ENCODE assay signal across 25 cellular contexts in the genomic region with DNA sequence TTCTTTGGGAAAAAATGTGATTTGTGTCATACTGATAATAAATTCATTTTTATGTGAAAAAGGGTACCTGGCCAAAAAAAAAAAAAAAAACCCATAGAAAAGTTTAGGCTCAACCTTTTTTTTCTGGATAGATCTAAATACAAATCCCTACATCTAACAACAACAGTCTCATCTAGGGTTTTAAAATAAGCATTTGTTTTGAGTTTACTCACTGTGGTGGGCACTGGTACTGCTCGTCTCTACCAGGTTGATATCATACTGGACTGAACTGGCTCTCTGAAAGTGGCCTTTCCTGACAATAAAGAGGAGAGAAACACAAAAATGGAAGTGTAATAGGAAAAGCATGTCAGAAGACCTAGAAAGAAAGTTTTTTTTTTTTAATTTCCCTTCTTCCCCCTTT. TPM values are rescaled to one million over a fixed set of nuclear protein-coding genes. Genes with fewer than 3 reads are reported as not detected.
"Had no signal": no experiment of that assay in that cellular context is flagged by ENCODE, and none has a peak within 500 bp of the region (broad histone marks: within the 10 kb centered on the region; RNA-seq: fewer than 3 reads in every experiment).

No MANE protein-coding gene starts in this region.

- H3K4me1 Mint-ChIP-seq: memory B cell had no signal

- H3K4me1 ChIP-seq: gastrocnemius medialis, right lobe of liver, stomach, thyroid gland had no signal

- H3K36me3 Mint-ChIP-seq: memory B cell; natural killer cell; stimulated activated effector memory CD8-positive, alpha-beta T cell treated with anti-CD3 and anti-CD28 coated beads, Interleukin-12 subunit alpha, Interleukin-12 subunit beta, amount 100 ng/mL, for 72 hours had no signal

- DNase-seq: cortex of kidney; foreskin fibroblast; gastrocnemius medialis; head of caudate nucleus; left ventricle myocardium superior; natural killer cell; pancreas; right lobe of liver; stimulated activated CD4-positive, alpha-beta T cell treated with anti-CD3 and anti-CD28 coated beads, Interleukin-2, amount 100 ng/mL, for 24 hours; stimulated activated CD4-positive, alpha-beta T cell treated with anti-CD3 and anti-CD28 coated beads, Interleukin-4, amount 100 ng/mL, for 24 hours; stimulated activated naive CD4-positive, alpha-beta T cell treated with Interleukin-2 at 50 U/mL for 16 hours; stomach; thyroid gland; trophoblast cell had no signal

- H3K27ac Mint-ChIP-seq: memory B cell; natural killer cell; stimulated activated effector memory CD8-positive, alpha-beta T cell treated with anti-CD3 and anti-CD28 coated beads, Interleukin-12 subunit alpha, Interleukin-12 subunit beta, amount 100 ng/mL, for 72 hours had no signal

- H3K27me3 ChIP-seq: gastrocnemius medialis, neutrophil, pancreas, right lobe of liver, thyroid gland had no signal

- H3K4me3 Mint-ChIP-seq: memory B cell; natural killer cell; stimulated activated effector memory CD8-positive, alpha-beta T cell treated with anti-CD3 and anti-CD28 coated beads, Interleukin-12 subunit alpha, Interleukin-12 subunit beta, amount 100 ng/mL, for 72 hours had no signal

- H3K4me3 ChIP-seq: gastrocnemius medialis, lung, pancreas, right lobe of liver, smooth muscle cell, stomach, thyroid gland had no signal

- ATAC-seq: esophagus mucosa; gastrocnemius medialis; left ventricle myocardium superior; natural killer cell; pancreas; right lobe of liver; stimulated activated effector memory CD8-positive, alpha-beta T cell treated with anti-CD3 and anti-CD28 coated beads, Interleukin-12 subunit alpha, Interleukin-12 subunit beta, amount 100 ng/mL, for 72 hours had no signal

- H3K36me3 ChIP-seq: gastrocnemius medialis, neutrophil, pancreas, right lobe of liver, stomach, thyroid gland had no signal

- H3K4me2 ChIP-seq: smooth muscle cell had no signal

- H3K27ac ChIP-seq: epithelial cell of prostate, gastrocnemius medialis, neutrophil, pancreas, right lobe of liver, stomach, thyroid gland had no signal

- H3K9me3 Mint-ChIP-seq: memory B cell; natural killer cell; stimulated activated effector memory CD8-positive, alpha-beta T cell treated with anti-CD3 and anti-CD28 coated beads, Interleukin-12 subunit alpha, Interleukin-12 subunit beta, amount 100 ng/mL, for 72 hours had no signal

RNA-seq across cellular contexts. Expression of gene NRG4, which starts 56.5 kb away (rescaled TPM):
- total RNA-seq: dermis microvascular lymphatic vessel endothelial cell, glomerular endothelial cell, left ventricle myocardium superior, natural killer cell, posterior vena cava, smooth muscle cell, subcutaneous adipose tissue, thyroid gland had no signal
